In the genomic region with DNA sequence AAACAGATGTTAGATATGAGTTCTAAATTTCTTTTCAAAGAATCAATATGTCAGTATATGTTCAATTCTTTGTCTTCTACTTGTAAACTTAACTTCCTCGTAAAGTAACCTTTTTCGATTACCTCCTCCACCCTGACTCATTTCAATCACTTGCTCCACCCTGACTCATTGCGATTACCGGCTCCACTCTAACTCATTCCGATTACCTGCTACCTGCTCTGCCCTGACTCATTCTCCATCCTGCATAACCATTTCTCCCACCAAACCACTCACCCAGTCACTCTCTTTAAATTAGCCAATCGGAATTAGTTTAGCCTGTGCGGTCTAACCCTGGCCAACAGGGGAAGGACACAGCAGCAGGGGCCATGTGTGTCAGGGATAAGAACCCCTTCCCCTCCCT, we compare ENCODE assay signal across 8 cellular contexts. TPM values are rescaled to one million over a fixed set of nuclear protein-coding genes. Genes with fewer than 3 reads are reported as not detected.
A peak's percentile ranks its signal among the peaks of the same experiment; 100 is the strongest.
DNase-seq lines count a peak whose midpoint lies in the region; ATAC-seq and TF ChIP-seq lines count a peak whose summit lies in the region.
"Not testable (repeated sequence)": the region's sequence is repeated elsewhere in the genome, so short reads cannot be mapped to it uniquely, and the experiment has no call there.
"Had no signal": no experiment of that assay in that cellular context is flagged by ENCODE, and none has a peak within 500 bp of the region (broad histone marks: within the 10 kb centered on the region; RNA-seq: fewer than 3 reads in every experiment).

No MANE protein-coding gene starts in this region.

- not testable (repeated sequence) for H2BK120ac ChIP-seq in IMR-90 (ENCODE audit: low read depth, low read length)

- H3K18ac ChIP-seq in IMR-90 (ENCODE audit: low read depth, low read length), result not testable (repeated sequence)

- H4K8ac ChIP-seq in IMR-90 (ENCODE audit: low read depth in 2 of 2, low read length in 2 of 2), result not testable (repeated sequence)

- H3K9me1 ChIP-seq in IMR-90 (ENCODE audit: insufficient read depth, low read length), result not testable (repeated sequence)

- H3K4me2 ChIP-seq in HCT116 (ENCODE audit: low read length) (peak overlapping the region; percentile 47), mammary epithelial cell (ENCODE audit: insufficient read depth, low read depth, low read length) (peak overlapping the region; percentile 57)
- H3K4me2 ChIP-seq in IMR-90 (ENCODE audit: low read depth, low read length); neural progenitor cell: not testable (repeated sequence)

- H3K4me3 Mint-ChIP-seq in neural progenitor cell, result not testable (repeated sequence)

- not testable (repeated sequence) for H3K9me3 Mint-ChIP-seq in neural progenitor cell

- H4K91ac ChIP-seq in IMR-90 (ENCODE audit: insufficient read depth, low read depth, low read length), result not testable (repeated sequence)

- not testable (repeated sequence) for H3K14ac ChIP-seq in IMR-90 (replicated peaks; ENCODE audit: low read depth, low read length)

- H3K4ac ChIP-seq in IMR-90 (ENCODE audit: low read depth, low read length), result not testable (repeated sequence)

- not testable (repeated sequence) for H3K4me1 Mint-ChIP-seq in neural progenitor cell

- not testable (repeated sequence) for TF ChIP-seq CTCF in HCT116 (IDR thresholded peaks at IDR 0.05 in 2 of 3, conservative IDR thresholded peaks at IDR 0.05 in 1 of 3; ENCODE audit: borderline replicate concordance in 1 of 3, insufficient read depth in 1 of 3, low read depth in 2 of 3, low read length in 2 of 3); IMR-90 (conservative IDR thresholded peaks at IDR 0.05; ENCODE audit: low read depth, low read length); RWPE1 (conservative IDR thresholded peaks at IDR 0.05; ENCODE audit: low read depth); mammary epithelial cell (conservative IDR thresholded peaks at IDR 0.05 in 1 of 2, IDR thresholded peaks at IDR 0.05 in 1 of 2; ENCODE audit: extremely low read depth in 1 of 2, insufficient read depth in 1 of 2, low read depth in 1 of 2, low read length in 2 of 2); neural progenitor cell (IDR thresholded peaks at IDR 0.05)

- H2AK5ac ChIP-seq in IMR-90 (ENCODE audit: low read depth, low read length), result not testable (repeated sequence)

- not testable (repeated sequence) for H3K56ac ChIP-seq in IMR-90 (ENCODE audit: extremely low read depth, insufficient read depth, low read length)

- H3K4me3 ChIP-seq in HCT116 (replicated peaks in 1 of 2; ENCODE audit: low read depth in 1 of 2, low read length in 2 of 2); IMR-90 (ENCODE audit: insufficient read depth, low read depth, low read length); mammary epithelial cell (replicated peaks in 1 of 3; ENCODE audit: insufficient read depth in 1 of 3, low read depth in 2 of 3, low read length in 3 of 3); neural progenitor cell: not testable (repeated sequence)

- WGBS in IMR-90 (ENCODE audit: extremely low coverage in 2 of 2, insufficient read length in 1 of 2), 2 experiments, result 85% methylated on average over 4 of the region's 7 CpGs; no CpG with 5 or more reads in 1 of the 2 experiments
- 17% methylated on average over 6 of the region's 7 CpGs for WGBS in mammary epithelial cell (ENCODE audit: low coverage, missing lambda C conversion rate)

- H3F3A ChIP-seq in neural progenitor cell (ENCODE audit: low read depth), result not testable (repeated sequence)

- not testable (repeated sequence) for TF ChIP-seq POLR2A in HCT116 (IDR thresholded peaks at IDR 0.05; ENCODE audit: borderline replicate concordance, extremely low read depth, insufficient read depth, insufficient read length); IMR-90 (IDR thresholded peaks at IDR 0.05; ENCODE audit: low read depth, low read length)

- peak; percentile 85 for ATAC-seq in HCT116
- ATAC-seq in IMR-90 (ENCODE audit: low read depth), result not testable (repeated sequence)

- H3K27ac Mint-ChIP-seq in neural progenitor cell, result peak overlapping the region; percentile 3

- dilution Hi-C loops in IMR-90 (cut with HindIII; ENCODE audit: low sequenced_read_pairs, unreplicated experiment); mammary epithelial cell (cut with HindIII; ENCODE audit: low sequenced_read_pairs): not testable (repeated sequence)

- RAD21 ChIA-PET in HCT116 (lab: Charles Lee; ENCODE audit: low non-redundant PET in 1 of 2, low total read pairs in 2 of 2, uncharacterized antibody in 2 of 2, unreplicated experiment in 2 of 2), result not testable (repeated sequence)

- H3K36me3 ChIP-seq in HCT116 (ENCODE audit: control insufficient read depth in 1 of 2, insufficient read depth in 2 of 2, low read length in 2 of 2); IMR-90 (ENCODE audit: control insufficient read depth, insufficient read depth, low read length); mammary epithelial cell (ENCODE audit: insufficient read depth, low read length); neural progenitor cell: not testable (repeated sequence)

- CTCF ChIA-PET in HCT116 (lab: Charles Lee); IMR-90 (lab: Yijun Ruan, JAX); RWPE1 (lab: Yijun Ruan, JAX); mammary epithelial cell (lab: Charles Lee; ENCODE audit: low non-redundant PET): not testable (repeated sequence)

- BruUV-seq in HCT116 (replicated peaks; lab: Mats Ljungman, UMichigan); IMR-90 (replicated peaks; lab: Mats Ljungman, UMichigan); mammary epithelial cell (replicated peaks; lab: Mats Ljungman, UMichigan): not testable (repeated sequence)

- POLR2A ChIA-PET in HCT116 (lab: Charles Lee); IMR-90 (lab: Charles Lee; ENCODE audit: unreplicated experiment); RWPE1 (lab: Yijun Ruan, JAX; ENCODE audit: low non-redundant PET): not testable (repeated sequence)

- TF ChIP-seq RAD21 in HCT116 (IDR thresholded peaks at IDR 0.05; ENCODE audit: low read depth); IMR-90 (IDR thresholded peaks at IDR 0.05; ENCODE audit: low read length): not testable (repeated sequence)

- H2AFZ ChIP-seq in HCT116 (ENCODE audit: low read depth, low read length, poor library complexity, severe bottlenecking), result peak overlapping the region; percentile 56
- not testable (repeated sequence) for H2AFZ ChIP-seq in IMR-90 (replicated peaks; ENCODE audit: low read length, poor library complexity); mammary epithelial cell (ENCODE audit: low read depth, low read length); neural progenitor cell (replicated peaks)

- H3K4me1 ChIP-seq in HCT116 (ENCODE audit: control insufficient read depth in 1 of 2, insufficient read depth in 2 of 2, low read length in 2 of 2), result peaks cover 0 to 29% of the 10 kb centered on the region in 2 experiments; a peak in 2 of 4 replicates
- not testable (repeated sequence) for H3K4me1 ChIP-seq in IMR-90 (ENCODE audit: control insufficient read depth, insufficient read depth, low read length); neural progenitor cell
- peaks cover 11% of the 10 kb centered on the region for H3K4me1 ChIP-seq in mammary epithelial cell (ENCODE audit: insufficient read depth, low read length)

- not testable (repeated sequence) for H4K20me1 ChIP-seq in HCT116 (ENCODE audit: insufficient read depth); IMR-90 (ENCODE audit: insufficient read depth, low read length); mammary epithelial cell (ENCODE audit: insufficient read depth, low read length); neural progenitor cell (ENCODE audit: low read depth)

- not testable (repeated sequence) for H2AK9ac ChIP-seq in IMR-90 (replicated peaks; ENCODE audit: low read depth, low read length, poor library complexity)

- H3K27me3 ChIP-seq in HCT116 (ENCODE audit: insufficient read depth, low read length); IMR-90 (ENCODE audit: control insufficient read depth, insufficient read depth, low read length); mammary epithelial cell (ENCODE audit: insufficient read depth, low read length); neural progenitor cell: not testable (repeated sequence)

- peak; percentile 18 for DNase-seq in Caki2 (ENCODE audit: low read depth)
- peak; percentile 72 for DNase-seq in HCT116 (ENCODE audit: low read depth, low spot score)
- DNase-seq in IMR-90; neural progenitor cell (ENCODE audit: low spot score): not testable (repeated sequence)
- DNase-seq in RWPE1 (ENCODE audit: low spot score), result peak; percentile 26
- peak; percentile 89 for DNase-seq in mammary epithelial cell
- DNase-seq in glomerular visceral epithelial cell (ENCODE audit: extremely low spot score), result peak; percentile 10

- not testable (repeated sequence) for H3K9me3 ChIP-seq in HCT116 (ENCODE audit: control insufficient read depth in 1 of 2, insufficient read depth in 1 of 2, low read depth in 1 of 2, low read length in 2 of 2); IMR-90 (ENCODE audit: control insufficient read depth, insufficient read depth, low read length); mammary epithelial cell (replicated peaks; ENCODE audit: insufficient read depth, low read length); neural progenitor cell (ENCODE audit: low read depth)

- H3K27me3 Mint-ChIP-seq in neural progenitor cell (ENCODE audit: insufficient read depth, low read depth), result not testable (repeated sequence)

- not testable (repeated sequence) for H3K36me3 Mint-ChIP-seq in neural progenitor cell

- intact Hi-C loops in HCT116 (cut with micrococcal nuclease); IMR-90 (cut with micrococcal nuclease); mammary epithelial cell (cut with micrococcal nuclease): not testable (repeated sequence)

- not testable (repeated sequence) for H4K5ac ChIP-seq in IMR-90 (ENCODE audit: low read depth, low read length)

- H3K9ac ChIP-seq in HCT116 (ENCODE audit: low read length); IMR-90 (ENCODE audit: low read depth, low read length); mammary epithelial cell (ENCODE audit: insufficient read depth, low read length); neural progenitor cell: not testable (repeated sequence)

- H3K23ac ChIP-seq in IMR-90 (ENCODE audit: low read depth, low read length), result not testable (repeated sequence)

- not testable (repeated sequence) for H3K79me2 ChIP-seq in HCT116 (ENCODE audit: insufficient read depth, low read length); mammary epithelial cell (ENCODE audit: insufficient read depth, low read length); neural progenitor cell (ENCODE audit: low read depth)

- H3K9me2 ChIP-seq in HCT116 (ENCODE audit: insufficient read depth), result not testable (repeated sequence)

- not testable (repeated sequence) for H2BK5ac ChIP-seq in IMR-90 (ENCODE audit: low read depth, low read length, poor library complexity, severe bottlenecking)

- H3K27ac ChIP-seq in HCT116 (ENCODE audit: low read depth, low read length); IMR-90 (ENCODE audit: insufficient read depth, low read length); RWPE1; neural progenitor cell: not testable (repeated sequence)
- peak overlapping the region; percentile 42 for H3K27ac ChIP-seq in mammary epithelial cell (ENCODE audit: insufficient read depth, low read depth, low read length)

- H3K79me1 ChIP-seq in IMR-90 (ENCODE audit: low read depth in 1 of 2, low read length in 2 of 2), result not testable (repeated sequence)

- in situ Hi-C loops in Caki2 (cut with HindIII; ENCODE audit: low pct_unique_long_range_greater_than_20kb, low sequenced_read_pairs); IMR-90 (cut with MboI; ENCODE audit: low sequenced_read_pairs); mammary epithelial cell (cut with MboI; ENCODE audit: low sequenced_read_pairs in 2 of 2): not testable (repeated sequence)

- not testable (repeated sequence) for H2BK15ac ChIP-seq in IMR-90 (ENCODE audit: low read depth, low read length)

- peak overlapping the region; percentile 10; the same call in 1 of the 2 replicates for H2BK20ac ChIP-seq in IMR-90 (ENCODE audit: low read depth, low read length)

RNA-seq across cellular contexts. Expression of a gene that starts 40.3 kb away (rescaled TPM):
- 20.9 and 23.5 TPM in 2 replicates for total RNA-seq in Caki2 (2014; rRNA removed; shearing (Covaris generic); ENCODE audit: low replicate concordance)
- total RNA-seq in HCT116 (2021; ENCODE audit: unreplicated experiment) (17.5 TPM), IMR-90 (2012; rRNA removed) (16.8 and 18.9 TPM in 2 replicates), mammary epithelial cell (under 1 TPM; 0.17 to 0.21 TPM), neural progenitor cell (ENCODE audit: low replicate concordance) (1.3 and 1.9 TPM in 2 replicates)
- polyA plus RNA-seq in HCT116 (2012), result 7.3 and 7.9 TPM in 2 replicates
- polyA plus RNA-seq in IMR-90 (2012; rRNA removed) (14.8 and 15.9 TPM in 2 replicates), mammary epithelial cell (0.11 TPM)
- polyA plus RNA-seq in IMR-90 (2012; cell fraction: cytosol; rRNA removed), result 9.1 and 12.2 TPM in 2 replicates
- polyA plus RNA-seq in IMR-90 (2012; cell fraction: nucleus; rRNA removed; ENCODE audit: low replicate concordance), result 7.2 and 16.6 TPM in 2 replicates
- polyA minus RNA-seq in mammary epithelial cell, result 17.6 TPM
- polyA plus RNA-seq: GM12878 had no signal
